8 cellular contexts compared by ENCODE assay signal in genomic region chr1:182080955-182081582, GRCh38. TPM values are rescaled to one million over a fixed set of nuclear protein-coding genes. Genes with fewer than 3 reads are reported as not detected.
DNase-seq lines count a peak whose midpoint lies in the region; ATAC-seq and TF ChIP-seq lines count a peak whose summit lies in the region.

No MANE protein-coding gene starts in this region.

- no peaks in the 10 kb centered on the region for H3K27me3 ChIP-seq in breast epithelium

- H3K4me1 ChIP-seq in breast epithelium = no peaks in the 10 kb centered on the region

- no peak overlapping the region for H3K27ac ChIP-seq in breast epithelium

- no peaks in the 10 kb centered on the region for H3K9me3 Mint-ChIP-seq in activated CD4-positive, alpha-beta T cell treated with anti-CD3 and anti-CD28 coated beads for 36 hours (ENCODE audit: low read depth)
- H3K9me3 Mint-ChIP-seq in memory B cell = no peaks in the 10 kb centered on the region

- TF ChIP-seq POLR2A in breast epithelium (IDR thresholded peaks at IDR 0.05) = no peak

- H3K36me3 Mint-ChIP-seq in activated CD4-positive, alpha-beta T cell treated with anti-CD3 and anti-CD28 coated beads for 36 hours (ENCODE audit: low read depth) = no peaks in the 10 kb centered on the region
- no peaks in the 10 kb centered on the region for H3K36me3 Mint-ChIP-seq in memory B cell

- intact Hi-C loops in activated CD4-positive, alpha-beta T cell treated with anti-CD3 and anti-CD28 coated beads for 36 hours (cut with DNase I, micrococcal nuclease) = loop anchor here (1.0 to 10.0 kb wide), 2 partner anchors 602 to 606 kb away; no protein-coding TSS in a partner anchor
- intact Hi-C loops in breast epithelium (cut with DNase I; ENCODE audit: low total_unique reads) = loop anchor here (10.0 kb wide), 1 partner anchor 514 kb away; no protein-coding TSS in a partner anchor

- peaks cover 12% of the 10 kb centered on the region for H3K4me1 Mint-ChIP-seq in activated CD4-positive, alpha-beta T cell treated with anti-CD3 and anti-CD28 coated beads for 36 hours
- no peaks in the 10 kb centered on the region for H3K4me1 Mint-ChIP-seq in memory B cell

- no peaks in the 10 kb centered on the region for H3K9me3 ChIP-seq in breast epithelium

- POLR2A ChIA-PET in activated CD4-positive, alpha-beta T cell treated with anti-CD3 and anti-CD28 coated beads for 36 hours (lab: Charles Lee) = interaction anchor here (0.7 kb wide), 1 partner anchor 173 kb away, joined by 4 read pairs; no protein-coding TSS in a partner anchor

- peak; percentile 40 for DNase-seq in activated CD4-positive, alpha-beta T cell treated with anti-CD3 and anti-CD28 coated beads for 36 hours
- no peak for DNase-seq in activated CD4-positive, alpha-beta T cell treated with anti-CD3 and anti-CD28 coated beads for 1 hour
- DNase-seq in NCI-H82 (lab: John Stamatoyannopoulos, UW) (peak; percentile 81), breast epithelium (ENCODE audit: low spot score in 2 of 2) (no peak), memory B cell (ENCODE audit: low spot score in 2 of 2) (no peak), dedifferentiated amniotic fluid mesenchymal stem cell (ENCODE audit: extremely low spot score) (no peak)

- no peak overlapping the region for H3K4me3 ChIP-seq in breast epithelium

- no peak overlapping the region for H3K27ac Mint-ChIP-seq in activated CD4-positive, alpha-beta T cell treated with anti-CD3 and anti-CD28 coated beads for 36 hours
- H3K27ac Mint-ChIP-seq in memory B cell = no peak overlapping the region

- no peak for ATAC-seq in activated CD4-positive, alpha-beta T cell treated with anti-CD3 and anti-CD28 coated beads for 36 hours
- ATAC-seq in HG02610 (IDR thresholded peaks at IDR 0.05; ENCODE audit: unreplicated experiment) = peak; percentile 40
- peak; percentile 19 for ATAC-seq in memory B cell (ENCODE audit: low read depth)
- ATAC-seq in activated CD4-positive, CD25-positive, alpha-beta regulatory T cell treated with anti-CD3 and anti-CD28 coated beads, Interleukin-2, amount 50 U/mL, for 24 hours = no peak

- peak; percentile 9 to 67 (median 66) for TF ChIP-seq CTCF in breast epithelium (IDR thresholded peaks at IDR 0.05)

- no peaks in the 10 kb centered on the region for H3K27me3 Mint-ChIP-seq in activated CD4-positive, alpha-beta T cell treated with anti-CD3 and anti-CD28 coated beads for 36 hours
- no peaks in the 10 kb centered on the region for H3K27me3 Mint-ChIP-seq in memory B cell

- no peak overlapping the region for H3K4me3 Mint-ChIP-seq in activated CD4-positive, alpha-beta T cell treated with anti-CD3 and anti-CD28 coated beads for 36 hours
- no peak overlapping the region for H3K4me3 Mint-ChIP-seq in memory B cell

- no peaks in the 10 kb centered on the region for H3K36me3 ChIP-seq in breast epithelium

- CTCF ChIA-PET in activated CD4-positive, alpha-beta T cell treated with anti-CD3 and anti-CD28 coated beads for 36 hours (lab: Charles Lee) = interaction anchor here (0.5 to 4.8 kb wide), 30 partner anchors 9 to 892 kb away, joined by 3 to 33 read pairs (median 3); no protein-coding TSS in a partner anchor

RNA-seq across cellular contexts. Expression of gene ZNF648, which starts 19.6 kb away (rescaled TPM):
- total RNA-seq in activated CD4-positive, alpha-beta T cell treated with anti-CD3 and anti-CD28 coated beads for 36 hours = not detected
- 1 to 10 TPM in 2 of 3 donors, not detected in 1; 3.2 to 3.3 TPM for total RNA-seq in breast epithelium

Comparison
In these comparisons a context has a peak if more than half of its experiments do, and no peak if none do; other contexts are left out.
1. DNase-seq: peak in activated CD4-positive, alpha-beta T cell treated with anti-CD3 and anti-CD28 coated beads for 36 hours (single experiment) and NCI-H82 (single experiment); none in activated CD4-positive, alpha-beta T cell treated with anti-CD3 and anti-CD28 coated beads for 1 hour (single experiment), breast epithelium (0 of 2), memory B cell (0 of 2) and dedifferentiated amniotic fluid mesenchymal stem cell (single experiment).
2. ATAC-seq: peak in HG02610 (single experiment) and memory B cell (single experiment); none in activated CD4-positive, alpha-beta T cell treated with anti-CD3 and anti-CD28 coated beads for 36 hours (single experiment) and activated CD4-positive, CD25-positive, alpha-beta regulatory T cell treated with anti-CD3 and anti-CD28 coated beads, Interleukin-2, amount 50 U/mL, for 24 hours (0 of 2).